8 cellular contexts compared by ENCODE assay signal in the genomic region with DNA sequence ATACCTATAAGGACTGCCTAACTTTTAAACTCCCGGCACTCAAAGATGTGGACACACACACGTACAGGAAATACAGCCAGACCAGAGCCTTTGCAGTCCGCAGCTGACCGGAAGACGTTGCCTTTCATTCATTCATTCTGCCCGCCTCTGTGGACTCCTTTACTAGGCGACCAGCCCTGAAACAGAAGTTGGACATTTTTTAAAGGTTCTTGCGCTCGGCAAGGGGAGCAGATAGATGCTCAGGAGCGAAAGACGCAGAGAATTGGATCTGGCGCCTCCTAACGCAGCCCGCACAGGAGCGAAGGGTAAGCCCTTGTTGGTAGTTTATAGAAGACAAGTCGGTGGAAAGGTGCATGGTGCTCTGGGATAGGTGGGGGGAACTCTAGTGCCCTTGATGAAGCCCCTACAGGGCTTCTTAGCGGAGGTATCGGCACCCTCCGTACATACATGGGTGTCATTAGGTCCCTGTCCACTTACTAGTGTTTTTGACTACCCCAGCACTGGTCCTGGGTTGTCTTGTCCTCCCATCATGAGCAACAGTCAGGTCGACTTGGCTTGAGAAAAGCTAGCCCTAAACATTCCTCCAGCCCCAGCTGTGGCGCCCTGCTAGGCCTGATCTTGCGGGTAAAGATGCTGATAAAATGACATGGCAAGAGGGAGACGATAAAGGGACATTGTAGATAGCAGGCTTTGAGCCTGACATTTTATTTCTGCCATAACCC. TPM values are rescaled to one million over a fixed set of nuclear protein-coding genes. Genes with fewer than 3 reads are reported as not detected.
DNase-seq lines count a peak whose midpoint lies in the region; ATAC-seq and TF ChIP-seq lines count a peak whose summit lies in the region.

A gene (minus strand): TSS at position 65 of the 722 bp plus-strand sequence. CDS start 112 bp downstream, outside the sequence.

- H3K27ac Mint-ChIP-seq in activated T-helper 17 cell treated with anti-CD3 and anti-CD28 coated beads, Interleukin-2, amount 50 U/mL, for 72 hours: peak within 1 kb of the TSS; percentile 95
- peak within 1 kb of the TSS; percentile 91 to 100 (median 99) for H3K27ac Mint-ChIP-seq in naive thymus-derived CD8-positive, alpha-beta T cell

- POLR2A ChIA-PET in naive thymus-derived CD8-positive, alpha-beta T cell (lab: Charles Lee): interaction anchor here (0.6 to 10.6 kb wide), 17 partner anchors 10 to 221 kb away, joined by 3 to 150 read pairs (median 9); a partner anchor contains a TSS

- peaks cover 4% of the 10 kb centered on the region for H3K36me3 Mint-ChIP-seq in activated T-helper 17 cell treated with anti-CD3 and anti-CD28 coated beads, Interleukin-2, amount 50 U/mL, for 72 hours (ENCODE audit: low read depth)
- H3K36me3 Mint-ChIP-seq in naive thymus-derived CD8-positive, alpha-beta T cell: no peaks in the 10 kb centered on the region

- TF ChIP-seq CTCF in NB4 (IDR thresholded peaks at IDR 0.05; ENCODE audit: low read depth, low read length) (no peak), fibroblast of the aortic adventitia (IDR thresholded peaks at IDR 0.05; ENCODE audit: insufficient read depth, low read length) (no peak)

- peak within 1 kb of the TSS; percentile 97 for H3K4me3 Mint-ChIP-seq in activated T-helper 17 cell treated with anti-CD3 and anti-CD28 coated beads, Interleukin-2, amount 50 U/mL, for 72 hours
- peak within 1 kb of the TSS; percentile 95 to 99 (median 97) for H3K4me3 Mint-ChIP-seq in naive thymus-derived CD8-positive, alpha-beta T cell

- H3K4me3 ChIP-seq in NB4 (ENCODE audit: low read depth, low read length) (peak within 1 kb of the TSS; percentile 80), fibroblast of the aortic adventitia (ENCODE audit: low read depth, low read length) (peak within 1 kb of the TSS; percentile 68)

- H3K9me3 Mint-ChIP-seq in activated T-helper 17 cell treated with anti-CD3 and anti-CD28 coated beads, Interleukin-2, amount 50 U/mL, for 72 hours: no peaks in the 10 kb centered on the region
- H3K9me3 Mint-ChIP-seq in naive thymus-derived CD8-positive, alpha-beta T cell: no peaks in the 10 kb centered on the region

- peaks cover 6% of the 10 kb centered on the region for H3K4me1 Mint-ChIP-seq in activated T-helper 17 cell treated with anti-CD3 and anti-CD28 coated beads, Interleukin-2, amount 50 U/mL, for 72 hours
- peaks cover 20 to 48% (median 38%) of the 10 kb centered on the region in 4 donors for H3K4me1 Mint-ChIP-seq in naive thymus-derived CD8-positive, alpha-beta T cell

- H3K27me3 Mint-ChIP-seq in activated T-helper 17 cell treated with anti-CD3 and anti-CD28 coated beads, Interleukin-2, amount 50 U/mL, for 72 hours: no peaks in the 10 kb centered on the region
- H3K27me3 Mint-ChIP-seq in naive thymus-derived CD8-positive, alpha-beta T cell: no peaks in the 10 kb centered on the region

- ATAC-seq in activated T-helper 17 cell treated with anti-CD3 and anti-CD28 coated beads, Interleukin-2, amount 50 U/mL, for 72 hours (replicated peaks): peak; percentile 16
- ATAC-seq in naive thymus-derived CD8-positive, alpha-beta T cell: peak; percentile 28 to 37
- ATAC-seq in GM19395 (IDR thresholded peaks at IDR 0.05; ENCODE audit: unreplicated experiment) (no peak), HG03045 (IDR thresholded peaks at IDR 0.05; ENCODE audit: unreplicated experiment) (no peak), GM21723 (IDR thresholded peaks at IDR 0.05; ENCODE audit: unreplicated experiment) (no peak)

- TF ChIP-seq POLR2A in NB4 (IDR thresholded peaks at IDR 0.05; ENCODE audit: extremely low read depth, insufficient read length): no peak

- DNase-seq in DMS53 (lab: John Stamatoyannopoulos, UW): peak; percentile 52
- DNase-seq in NB4 (ENCODE audit: low read depth): peak; percentile 29
- DNase-seq in fibroblast of the aortic adventitia (ENCODE audit: low read depth): peak; percentile 64
- peak in 5 of 10 donors; percentile 13 to 42 (median 25) for DNase-seq in naive thymus-derived CD8-positive, alpha-beta T cell

RNA-seq across cellular contexts. Expression of the gene that starts here (rescaled TPM):
- total RNA-seq in activated T-helper 17 cell treated with anti-CD3 and anti-CD28 coated beads, Interleukin-2, amount 50 U/mL, for 72 hours: 10 to 100 TPM; 64.2 to 76.4 TPM
- total RNA-seq in fibroblast of the aortic adventitia (ENCODE audit: low replicate concordance): 26.8 and 29.8 TPM in 2 replicates
- 10 to 100 TPM; 91.8 to 95.0 TPM for total RNA-seq in naive thymus-derived CD8-positive, alpha-beta T cell
- 10 to 100 TPM; 13.0 to 19.4 (median 18.4) TPM for polyA plus RNA-seq in naive thymus-derived CD8-positive, alpha-beta T cell

Comparison
In these comparisons a context has a peak if more than half of its experiments do, and no peak if none do; other contexts are left out.
1. ATAC-seq: peak in activated T-helper 17 cell treated with anti-CD3 and anti-CD28 coated beads, Interleukin-2, amount 50 U/mL, for 72 hours (single experiment) and naive thymus-derived CD8-positive, alpha-beta T cell (2 of 2); none in GM19395 (single experiment), HG03045 (single experiment) and GM21723 (single experiment).